In genomic region chr7:96026606-96027005, GRCh38 we compare ENCODE assay signal across 19 cellular contexts.
"Had no signal": no experiment of that assay in that cellular context is flagged by ENCODE, and none has a peak within 500 bp of the region (broad histone marks: within the 10 kb centered on the region; RNA-seq: fewer than 3 reads in every experiment).

No MANE protein-coding gene starts in this region.

- H3K27ac Mint-ChIP-seq: activated naive CD4-positive, alpha-beta T cell treated with anti-CD3 and anti-CD28 coated beads, Interleukin-2, amount 50 U/mL, for 24 hours; effector memory CD8-positive, alpha-beta T cell; memory B cell; natural killer cell treated with Interleukin-12 subunit alpha and Interleukin-12 subunit beta and Interleukin-15 and Interleukin-18, amount 100 ng/mL, for 72 hours had no signal

- H3K27me3 ChIP-seq: body of pancreas, heart right ventricle, right lobe of liver, spleen, upper lobe of left lung had no signal

- DNase-seq: activated CD4-positive, alpha-beta T cell treated with anti-CD3 and anti-CD28 coated beads, Interleukin-2, amount 50 U/mL, for 1 hour; body of pancreas; cortex of kidney; effector memory CD8-positive, alpha-beta T cell; foreskin melanocyte; heart right ventricle; islet precursor cell; left ventricle myocardium inferior; nucleus accumbens; psoas muscle; right lobe of liver; spleen; stimulated activated CD4-positive, alpha-beta T cell treated with anti-CD3 and anti-CD28 coated beads, Interleukin-2, amount 100 ng/mL, for 24 hours; stimulated activated naive CD8-positive, alpha-beta T cell treated with anti-CD3 and anti-CD28 coated beads, Interleukin-15, Interleukin-2, amounts not matched to agents 100 U/mL and 50 U/mL, for 24 hours; upper lobe of left lung had no signal

- H3K9me3 ChIP-seq: body of pancreas, heart right ventricle, left ventricle myocardium inferior, psoas muscle, right lobe of liver, spleen, upper lobe of left lung had no signal

- H3K4me3 ChIP-seq: body of pancreas, heart right ventricle, left ventricle myocardium inferior, psoas muscle, right lobe of liver, spleen, upper lobe of left lung had no signal

- H3K4me3 Mint-ChIP-seq: activated naive CD4-positive, alpha-beta T cell treated with anti-CD3 and anti-CD28 coated beads, Interleukin-2, amount 50 U/mL, for 24 hours; central memory CD8-positive, alpha-beta T cell; effector memory CD8-positive, alpha-beta T cell; memory B cell; natural killer cell treated with Interleukin-12 subunit alpha and Interleukin-12 subunit beta and Interleukin-15 and Interleukin-18, amount 100 ng/mL, for 72 hours had no signal

- H3K4me1 Mint-ChIP-seq: activated naive CD4-positive, alpha-beta T cell treated with anti-CD3 and anti-CD28 coated beads, Interleukin-2, amount 50 U/mL, for 24 hours; central memory CD8-positive, alpha-beta T cell; memory B cell had no signal

- H3K9me3 Mint-ChIP-seq: activated naive CD4-positive, alpha-beta T cell treated with anti-CD3 and anti-CD28 coated beads, Interleukin-2, amount 50 U/mL, for 24 hours; central memory CD8-positive, alpha-beta T cell; effector memory CD8-positive, alpha-beta T cell; memory B cell; natural killer cell treated with Interleukin-12 subunit alpha and Interleukin-12 subunit beta and Interleukin-15 and Interleukin-18, amount 100 ng/mL, for 72 hours had no signal

- H3K36me3 Mint-ChIP-seq: activated naive CD4-positive, alpha-beta T cell treated with anti-CD3 and anti-CD28 coated beads, Interleukin-2, amount 50 U/mL, for 24 hours; memory B cell; natural killer cell treated with Interleukin-12 subunit alpha and Interleukin-12 subunit beta and Interleukin-15 and Interleukin-18, amount 100 ng/mL, for 72 hours had no signal

- H3K4me1 ChIP-seq: body of pancreas, heart right ventricle, left ventricle myocardium inferior, psoas muscle, right lobe of liver, spleen, upper lobe of left lung had no signal

- H3K36me3 ChIP-seq: right lobe of liver, spleen, upper lobe of left lung had no signal

- H3K27ac ChIP-seq: body of pancreas, heart right ventricle, left ventricle myocardium inferior, psoas muscle, right lobe of liver, spleen, upper lobe of left lung had no signal
